8 cellular contexts compared by ENCODE assay signal in genomic region chr9:36486933-36487481, GRCh38.
DNase-seq lines count a peak whose midpoint lies in the region; ATAC-seq, FAIRE-seq and TF ChIP-seq lines count a peak whose summit lies in the region.

No MANE protein-coding gene starts in this region.

- dilution Hi-C loops in keratinocyte (cut with MboI; ENCODE audit: extremely low pct_ligation_motif_present, low sequenced_read_pairs): no loop called here

- DNase-seq in T-helper 2 cell (peak; percentile 20 to 81 (median 33)), body of pancreas (peak; percentile 53 to 66 (median 62)), keratinocyte (ENCODE audit: low read depth, low spot score) (no peak), DMS153 (lab: John Stamatoyannopoulos, UW) (no peak)
- peak; percentile 63 to 64 for DNase-seq in stimulated activated CD4-positive, alpha-beta T cell treated with anti-CD3 and anti-CD28 coated beads, Interleukin-2, amount 100 ng/mL, for 24 hours

- peak overlapping the region; percentile 80 for H2AFZ ChIP-seq in keratinocyte (ENCODE audit: control insufficient read depth, low read length)

- peak overlapping the region; percentile 85 to 97 (median 91) for H3K27ac ChIP-seq in BLaER1 treated with 17β-estradiol and CSF1 and Interleukin-3, amounts not matched to agents 10 nM and 100 nM
- H3K27ac ChIP-seq in body of pancreas (peak overlapping the region; percentile 83 to 88 (median 85)), keratinocyte (ENCODE audit: control insufficient read depth, insufficient read depth, low read length) (peak overlapping the region; percentile 57)

- H3K36me3 ChIP-seq in BLaER1 treated with 17β-estradiol and CSF1 and Interleukin-3, amounts not matched to agents 10 nM and 100 nM: peaks cover 0 to 13% (median 6%) of the 10 kb centered on the region in 11 experiments; a peak in 7 of 22 replicates
- H3K36me3 ChIP-seq in body of pancreas (replicated peaks in 1 of 2; ENCODE audit: insufficient read depth in 1 of 2, low read depth in 2 of 2) (no peaks in the 10 kb centered on the region), keratinocyte (ENCODE audit: control insufficient read depth in 2 of 2, extremely low read depth in 1 of 2, insufficient read depth in 2 of 2, low read length in 2 of 2) (no peaks in the 10 kb centered on the region)

- peaks cover 34% of the 10 kb centered on the region for H3K79me2 ChIP-seq in keratinocyte (ENCODE audit: control insufficient read depth, insufficient read depth, low read length)

- H3K9me3 ChIP-seq in BLaER1 treated with 17β-estradiol and CSF1 and Interleukin-3, amounts not matched to agents 10 nM and 100 nM (replicated peaks in 1 of 11): no peaks in the 10 kb centered on the region
- H3K9me3 ChIP-seq in body of pancreas: no peaks in the 10 kb centered on the region
- H3K9me3 ChIP-seq in keratinocyte (ENCODE audit: control insufficient read depth, low read depth, low read length): no peaks in the 10 kb centered on the region

- peak in 2 of 3 donors; percentile 37 to 39 for TF ChIP-seq POLR2A in body of pancreas (IDR thresholded peaks at IDR 0.05)

- peak overlapping the region; percentile 91 to 97 (median 95) for H3K9ac ChIP-seq in BLaER1 treated with 17β-estradiol and CSF1 and Interleukin-3, amounts not matched to agents 10 nM and 100 nM
- peak overlapping the region; percentile 84 for H3K9ac ChIP-seq in keratinocyte (ENCODE audit: control insufficient read depth, extremely low read depth, insufficient read depth, low read length)

- FAIRE-seq in keratinocyte (lab: Jason Lieb, UNC): no peak

- no peaks in the 10 kb centered on the region for H3K27me3 ChIP-seq in BLaER1 treated with 17β-estradiol and CSF1 and Interleukin-3, amounts not matched to agents 10 nM and 100 nM
- H3K27me3 ChIP-seq in body of pancreas (no peaks in the 10 kb centered on the region), keratinocyte (ENCODE audit: control insufficient read depth, extremely low read depth, insufficient read depth, low read length) (no peaks in the 10 kb centered on the region)

- peaks cover 27 to 63% (median 44%) of the 10 kb centered on the region in 10 experiments for H3K4me1 ChIP-seq in BLaER1 treated with 17β-estradiol and CSF1 and Interleukin-3, amounts not matched to agents 10 nM and 100 nM
- H3K4me1 ChIP-seq in body of pancreas (peaks cover 21% of the 10 kb centered on the region), keratinocyte (ENCODE audit: control insufficient read depth, extremely low read depth, insufficient read depth, low read length) (peaks cover 16% of the 10 kb centered on the region)

- peak overlapping the region; percentile 87 to 99 (median 94) for H3K4me2 ChIP-seq in BLaER1 treated with 17β-estradiol and CSF1 and Interleukin-3, amounts not matched to agents 10 nM and 100 nM
- H3K4me2 ChIP-seq in keratinocyte (ENCODE audit: control insufficient read depth, extremely low read depth, insufficient read depth, low read depth, low read length): peak overlapping the region; percentile 77

- H4K20me1 ChIP-seq in BLaER1 treated with 17β-estradiol and CSF1 and Interleukin-3, amounts not matched to agents 10 nM and 100 nM: peaks cover 42 to 51% (median 46%) of the 10 kb centered on the region in 11 experiments
- no peaks in the 10 kb centered on the region for H4K20me1 ChIP-seq in keratinocyte (ENCODE audit: control insufficient read depth, extremely low read depth, insufficient read depth, low read length)

- intact Hi-C loops in body of pancreas (cut with DNase I): no loop called here

- ATAC-seq in GM19397 (IDR thresholded peaks at IDR 0.05; ENCODE audit: unreplicated experiment) (peak; percentile 39), HG03520 (IDR thresholded peaks at IDR 0.05; ENCODE audit: unreplicated experiment) (peak; percentile 38), body of pancreas (peak; percentile 29)

- 0 to 1% methylated on average over 3 to 35 of the region's 63 CpGs for WGBS in body of pancreas, 2 donors

- no peaks in the 10 kb centered on the region for H3K9me1 ChIP-seq in keratinocyte (ENCODE audit: control insufficient read depth, extremely low read depth, insufficient read depth, low read length)

- TF ChIP-seq CTCF in body of pancreas (IDR thresholded peaks at IDR 0.05) (no peak), keratinocyte (optimal IDR thresholded peaks at IDR 0.05 in 1 of 3, IDR thresholded peaks at IDR 0.05 in 1 of 3, conservative IDR thresholded peaks at IDR 0.05 in 1 of 3; ENCODE audit: extremely low read depth in 1 of 3, insufficient read depth in 2 of 3, low read length in 3 of 3) (no peak)

- peak overlapping the region; percentile 75 to 98 (median 94) for H3K4me3 ChIP-seq in BLaER1 treated with 17β-estradiol and CSF1 and Interleukin-3, amounts not matched to agents 10 nM and 100 nM
- H3K4me3 ChIP-seq in body of pancreas: peak overlapping the region; percentile 90 to 97
- H3K4me3 ChIP-seq in keratinocyte (ENCODE audit: control insufficient read depth in 2 of 3, extremely low read depth in 1 of 3, insufficient read depth in 2 of 3, low read depth in 1 of 3, low read length in 3 of 3): peak overlapping the region; percentile 78 to 91 (median 82)

Comparison
In these comparisons a context has a peak if more than half of its experiments do, and no peak if none do; other contexts are left out.
1. DNase-seq: peak in T-helper 2 cell (5 of 5), body of pancreas (4 of 4) and stimulated activated CD4-positive, alpha-beta T cell treated with anti-CD3 and anti-CD28 coated beads, Interleukin-2, amount 100 ng/mL, for 24 hours (2 of 2); none in keratinocyte (single experiment) and DMS153 (single experiment).
2. Peak in every context shown above with its lines, with median percentiles within 50 percentile points of each other: H3K27ac ChIP-seq, H3K4me3 ChIP-seq and ATAC-seq.